1 cellular context compared by ENCODE assay signal in genomic region chr9:26892251-26893029, GRCh38.
TF ChIP-seq lines count a peak whose summit lies in the region.

TSS of gene CAAP1 (minus strand) at chr9:26892802. CDS start at chr9:26892715, 87 bp downstream.

TF ChIP-seq in HepG2, 621 proteins besides CTCF, POLR2A, EP300 and RAD21 (continued from another document and continues in another):
- no peak for TF ChIP-seq ZXDC (CRISPR knock-in tag; IDR thresholded peaks at IDR 0.05)
- peak; percentile 62 for TF ChIP-seq ZBTB40 (IDR thresholded peaks at IDR 0.05)
- TF ChIP-seq ZBTB40 (CRISPR knock-in tag; IDR thresholded peaks at IDR 0.05), result peak; percentile 87
- TF ChIP-seq ATF3 (CRISPR knock-in tag; IDR thresholded peaks at IDR 0.05), result no peak
- TF ChIP-seq FOXK1 (CRISPR knock-in tag; IDR thresholded peaks at IDR 0.05; ENCODE audit: borderline replicate concordance, low read depth), result peak; percentile 94; the same call in 1 of the 2 replicates
- TF ChIP-seq GZF1 (CRISPR knock-in tag; IDR thresholded peaks at IDR 0.05), result no peak
- TF ChIP-seq ZNF83 (CRISPR knock-in tag; IDR thresholded peaks at IDR 0.05; ENCODE audit: borderline replicate concordance), result 0 out of 2 replicates have a peak, but pooled peaks have one; percentile 76
- no peak for TF ChIP-seq ZNF577 (CRISPR knock-in tag; IDR thresholded peaks at IDR 0.05; ENCODE audit: borderline replicate concordance, low read depth)
- TF ChIP-seq USF2 (IDR thresholded peaks at IDR 0.05; ENCODE audit: low read depth, low read length), result no peak
- TF ChIP-seq USF2 (CRISPR knock-in tag; IDR thresholded peaks at IDR 0.05; ENCODE audit: borderline replicate concordance), result peak; percentile 55; the same call in 1 of the 2 replicates
- TF ChIP-seq RBFOX2 (IDR thresholded peaks at IDR 0.05; ENCODE audit: low read depth, low read length), result peak; percentile 98
- TF ChIP-seq GMEB2 (CRISPR knock-in tag; IDR thresholded peaks at IDR 0.05; ENCODE audit: low read depth), result peak; percentile 69
- peak; percentile 44; the same call in 1 of the 2 replicates for TF ChIP-seq ARNT2 (CRISPR knock-in tag; IDR thresholded peaks at IDR 0.05; ENCODE audit: low read depth)
- TF ChIP-seq CEBPB (IDR thresholded peaks at IDR 0.05; ENCODE audit: borderline replicate concordance, low read depth, low read length), result no peak
- TF ChIP-seq SRY (CRISPR knock-in tag; IDR thresholded peaks at IDR 0.05), result peak; percentile 94
- no peak for TF ChIP-seq ZBTB10 (CRISPR knock-in tag; IDR thresholded peaks at IDR 0.05; ENCODE audit: borderline replicate concordance)
- no peak for TF ChIP-seq FOXO4 (CRISPR knock-in tag; conservative IDR thresholded peaks at IDR 0.05)
- TF ChIP-seq WIZ (CRISPR knock-in tag; IDR thresholded peaks at IDR 0.05), result peak; percentile 86; the same call in 1 of the 2 replicates
- TF ChIP-seq KLF11 (CRISPR knock-in tag; IDR thresholded peaks at IDR 0.05), result peak; percentile 90
- TF ChIP-seq SRF (IDR thresholded peaks at IDR 0.05; ENCODE audit: low read depth, low read length), result no peak
- TF ChIP-seq ZNF33B (CRISPR knock-in tag; IDR thresholded peaks at IDR 0.05), result no peak
- no peak; the same call in 1 of the 2 replicates for TF ChIP-seq ZBTB44 (CRISPR knock-in tag; IDR thresholded peaks at IDR 0.05)
- peak; percentile 19; the same call in 1 of the 2 replicates for TF ChIP-seq ZNF629 (CRISPR knock-in tag; conservative IDR thresholded peaks at IDR 0.05)
- peak; percentile 66 for TF ChIP-seq RBM22 (optimal IDR thresholded peaks at IDR 0.05; ENCODE audit: low read length)
- no peak for TF ChIP-seq ZNF576 (CRISPR knock-in tag; IDR thresholded peaks at IDR 0.05)
- TF ChIP-seq EZH2 (conservative IDR thresholded peaks at IDR 0.05; ENCODE audit: low read depth, low read length), result no peak
- no peak for TF ChIP-seq BCLAF1 (IDR thresholded peaks at IDR 0.05)
